ENCODE assay signal across 1 cellular context in the genomic region with DNA sequence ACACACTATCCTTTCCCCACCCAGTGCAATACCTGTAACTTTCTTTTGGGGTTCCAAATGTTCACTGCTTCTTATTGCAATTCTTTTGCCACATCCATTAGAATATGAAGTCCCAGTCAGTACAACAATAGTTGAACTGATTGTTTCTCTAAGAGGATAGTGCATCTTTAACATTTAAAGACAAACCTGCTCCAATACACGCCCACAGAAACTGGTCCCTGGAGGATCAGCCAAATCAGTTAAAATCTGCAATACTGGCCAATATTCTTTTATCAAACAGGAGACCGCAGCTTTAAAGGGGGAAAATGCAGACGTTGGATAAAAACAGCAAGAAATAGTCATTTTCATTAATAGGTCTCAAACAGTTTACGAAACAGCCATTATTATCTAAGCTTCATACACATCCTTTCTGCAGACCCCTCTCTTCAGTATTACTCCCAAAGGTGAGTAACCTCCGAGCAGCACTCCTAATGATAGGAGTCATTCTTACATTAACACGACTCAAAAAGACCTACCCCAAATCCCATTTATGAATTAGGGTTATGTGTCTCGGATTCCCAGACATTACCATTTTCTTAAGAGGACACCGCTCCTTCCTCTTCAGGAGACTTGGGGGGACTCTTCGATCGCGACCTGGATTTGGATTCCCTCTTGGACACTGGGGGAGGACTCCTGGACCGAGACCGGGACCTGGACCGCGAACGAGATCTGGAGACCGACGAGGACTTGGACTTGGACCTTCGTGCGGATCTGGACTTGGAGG.
A peak's percentile ranks its signal among the peaks of the same experiment; 100 is the strongest.
TF ChIP-seq lines count a peak whose summit lies in the region.

No MANE protein-coding gene starts in this region.

TF ChIP-seq in liver, 16 proteins besides CTCF, POLR2A, EP300 and RAD21 (continued from another document):
- TF ChIP-seq ZBTB33 (IDR thresholded peaks at IDR 0.05) (no peak), HNF4A (conservative IDR thresholded peaks at IDR 0.05) (peak in 1 of 2 donors; percentile 69)
